9 cellular contexts compared by ENCODE assay signal in genomic region chr10:133189726-133190125, GRCh38. TPM values are rescaled to one million over a fixed set of nuclear protein-coding genes. Genes with fewer than 3 reads are reported as not detected.
"Had no signal": no experiment of that assay in that cellular context is flagged by ENCODE, and none has a peak within 500 bp of the region (broad histone marks: within the 10 kb centered on the region; RNA-seq: fewer than 3 reads in every experiment).

No MANE protein-coding gene starts in this region.

- FAIRE-seq: H1, H54, HTR-8/SVneo had no signal

- H2AFZ ChIP-seq: GM23338 had no signal

- H3K4me3 Mint-ChIP-seq: GM23338, H9, IgD-negative memory B cell had no signal

- ATAC-seq: GM23338 had no signal

- H3K4me3 ChIP-seq: GM23338 had no signal

- H3K36me3 Mint-ChIP-seq: IgD-negative memory B cell had no signal

- DNase-seq: H9, HCEC 1CT, KBM-7 had no signal

- H3K27ac Mint-ChIP-seq: GM23338, H9, IgD-negative memory B cell had no signal

- H3K4me2 ChIP-seq: GM23338 had no signal

- H3K4me1 Mint-ChIP-seq: GM23338, H9, IgD-negative memory B cell had no signal

RNA-seq across cellular contexts. Expression of gene UTF1, which starts 40.3 kb away (rescaled TPM):
- total RNA-seq: HT-29 had no signal
- polyA plus RNA-seq: IgD-negative memory B cell had no signal

RNA-seq across cellular contexts. Expression of gene VENTX, which starts 47.9 kb away (rescaled TPM):
- total RNA-seq: HT-29 had no signal
- polyA plus RNA-seq: IgD-negative memory B cell had no signal
